Comparison of ENCODE assay signal across 23 cellular contexts in genomic region chr1:221022331-221022730, GRCh38.
"Had no signal": no experiment of that assay in that cellular context is flagged by ENCODE, and none has a peak within 500 bp of the region (broad histone marks: within the 10 kb centered on the region; RNA-seq: fewer than 3 reads in every experiment).

No MANE protein-coding gene starts in this region.

- H3K27ac Mint-ChIP-seq: activated CD4-positive, alpha-beta T cell treated with anti-CD3 and anti-CD28 coated beads, Interleukin-2, amount 10 ng/mL, durations not matched to agents 7 days and 5 days; activated naive CD8-positive, alpha-beta T cell; activated T-cell treated with anti-CD3 and anti-CD28 coated beads, Interleukin-2, amount 50 U/mL, for 24 hours; activated T-helper 2 cell treated with anti-CD3 and anti-CD28 coated beads, Interferon-gamma antibody, Interleukin-2, Interleukin-4, amounts not matched to agents 10 μg/mL and 5 μg/mL and 100 μg/mL, durations not matched to agents 14 hours and 24 hours and 36 hours; endodermal cell; nephron progenitor cell; stimulated activated naive CD8-positive, alpha-beta T cell treated with anti-CD3 and anti-CD28 coated beads, Interleukin-15, amount 100 ng/mL, for 72 hours had no signal

- H3K9me3 ChIP-seq: heart left ventricle, mucosa of descending colon, tibial artery had no signal

- H3K36me3 Mint-ChIP-seq: activated naive CD8-positive, alpha-beta T cell had no signal

- H3K4me1 Mint-ChIP-seq: activated CD4-positive, alpha-beta T cell treated with anti-CD3 and anti-CD28 coated beads, Interleukin-2, amount 10 ng/mL, durations not matched to agents 7 days and 5 days; endodermal cell; nephron progenitor cell; stimulated activated naive CD8-positive, alpha-beta T cell treated with anti-CD3 and anti-CD28 coated beads, Interleukin-15, amount 100 ng/mL, for 72 hours had no signal

- H3K27me3 Mint-ChIP-seq: activated CD4-positive, alpha-beta T cell treated with anti-CD3 and anti-CD28 coated beads, Interleukin-2, amount 10 ng/mL, durations not matched to agents 7 days and 5 days; activated T-cell treated with anti-CD3 and anti-CD28 coated beads, Interleukin-2, amount 50 U/mL, for 24 hours; stimulated activated naive CD8-positive, alpha-beta T cell treated with anti-CD3 and anti-CD28 coated beads, Interleukin-15, amount 100 ng/mL, for 72 hours had no signal

- H3K4me3 ChIP-seq: coronary artery, heart left ventricle, mucosa of descending colon, tibial artery had no signal

- DNase-seq: activated CD4-positive, alpha-beta T cell treated with anti-CD3 and anti-CD28 coated beads, Interleukin-2, amount 10 ng/mL, durations not matched to agents 7 days and 5 days; activated naive CD4-positive, alpha-beta T cell; activated T-cell treated with anti-CD3 and anti-CD28 coated beads, Interleukin-2, amount 50 U/mL, for 24 hours; amniotic stem cell; cerebellar nuclear complex; endodermal cell; heart left ventricle; islet precursor cell; left colon; mesendoderm; mucosa of descending colon; nephron progenitor cell; right cardiac atrium; stimulated activated CD4-positive, alpha-beta T cell treated with anti-CD3 and anti-CD28 coated beads, Interleukin-1b, Interleukin-23, amount 100 ng/mL, for 48 hours; stimulated activated naive CD8-positive, alpha-beta T cell treated with anti-CD3 and anti-CD28 coated beads, Interleukin-15, amount 100 ng/mL, for 72 hours; tibial artery had no signal

- H3K4me3 Mint-ChIP-seq: activated CD4-positive, alpha-beta T cell treated with anti-CD3 and anti-CD28 coated beads, Interleukin-2, amount 10 ng/mL, durations not matched to agents 7 days and 5 days; activated naive CD8-positive, alpha-beta T cell; activated T-cell treated with anti-CD3 and anti-CD28 coated beads, Interleukin-2, amount 50 U/mL, for 24 hours; endodermal cell; nephron progenitor cell; stimulated activated naive CD8-positive, alpha-beta T cell treated with anti-CD3 and anti-CD28 coated beads, Interleukin-15, amount 100 ng/mL, for 72 hours had no signal

- ATAC-seq: activated CD4-positive, CD25-positive, alpha-beta regulatory T cell treated with anti-CD3 and anti-CD28 coated beads, Interleukin-2, amount 50 U/mL, for 24 hours; heart left ventricle; left colon; mucosa of descending colon; right cardiac atrium; stimulated activated naive CD8-positive, alpha-beta T cell treated with anti-CD3 and anti-CD28 coated beads, Interleukin-15, amount 100 ng/mL, for 72 hours had no signal

- H3K36me3 ChIP-seq: heart left ventricle, tibial artery had no signal

- H3K27ac ChIP-seq: coronary artery, epithelial cell of prostate, heart left ventricle, parathyroid adenoma, tibial artery, VCaP had no signal

- H3K27me3 ChIP-seq: heart left ventricle, tibial artery had no signal

- H3K4me1 ChIP-seq: parathyroid adenoma, tibial artery had no signal

- H3K9me3 Mint-ChIP-seq: activated CD4-positive, alpha-beta T cell treated with anti-CD3 and anti-CD28 coated beads, Interleukin-2, amount 10 ng/mL, durations not matched to agents 7 days and 5 days; activated T-cell treated with anti-CD3 and anti-CD28 coated beads, Interleukin-2, amount 50 U/mL, for 24 hours; activated T-helper 2 cell treated with anti-CD3 and anti-CD28 coated beads, Interferon-gamma antibody, Interleukin-2, Interleukin-4, amounts not matched to agents 10 μg/mL and 5 μg/mL and 100 μg/mL, durations not matched to agents 14 hours and 24 hours and 36 hours; endodermal cell; nephron progenitor cell; stimulated activated naive CD8-positive, alpha-beta T cell treated with anti-CD3 and anti-CD28 coated beads, Interleukin-15, amount 100 ng/mL, for 72 hours had no signal
